Comparison of ENCODE assay signal across 8 cellular contexts in genomic region chr6:27545271-27546046, GRCh38.
A peak's percentile ranks its signal among the peaks of the same experiment; 100 is the strongest.
DNase-seq lines count a peak whose midpoint lies in the region; ATAC-seq and TF ChIP-seq lines count a peak whose summit lies in the region.

No MANE protein-coding gene starts in this region.

- ATAC-seq in activated CD8-positive, alpha-beta T cell treated with anti-CD3 and anti-CD28 coated beads for 36 hours: peak; percentile 76
- ATAC-seq in HG03175 (IDR thresholded peaks at IDR 0.05; ENCODE audit: unreplicated experiment): no peak
- no peak for ATAC-seq in GM21526 (IDR thresholded peaks at IDR 0.05; ENCODE audit: low FRiP score, unreplicated experiment)

- H3K27ac Mint-ChIP-seq in activated CD8-positive, alpha-beta T cell treated with anti-CD3 and anti-CD28 coated beads for 36 hours: no peak overlapping the region

- in situ Hi-C loops in Caki2 (cut with HindIII; ENCODE audit: low pct_unique_long_range_greater_than_20kb, low sequenced_read_pairs): no loop called here

- peaks cover 4% of the 10 kb centered on the region for H3K36me3 Mint-ChIP-seq in activated CD8-positive, alpha-beta T cell treated with anti-CD3 and anti-CD28 coated beads for 36 hours (ENCODE audit: low read depth)

- peak overlapping the region; percentile 71 for H3K4me3 Mint-ChIP-seq in activated CD8-positive, alpha-beta T cell treated with anti-CD3 and anti-CD28 coated beads for 36 hours

- CTCF ChIA-PET in HEK293T (lab: Yijun Ruan, JAX): interaction anchor here (0.5 to 1.5 kb wide), 6 partner anchors 8 to 368 kb away, joined by 3 to 5 read pairs (median 4); no protein-coding TSS in a partner anchor
- CTCF ChIA-PET in activated CD8-positive, alpha-beta T cell treated with anti-CD3 and anti-CD28 coated beads for 36 hours (lab: Charles Lee): interaction anchor here (1.6 kb wide), 1 partner anchor 27 kb away, joined by 7 read pairs; no protein-coding TSS in a partner anchor

- no peaks in the 10 kb centered on the region for H3K9me3 ChIP-seq in iPS-18c (ENCODE audit: control insufficient read depth, insufficient read depth, low read length)

- no peak for TF ChIP-seq CTCF in activated CD8-positive, alpha-beta T cell treated with anti-CD3 and anti-CD28 coated beads for 36 hours (IDR thresholded peaks at IDR 0.05)

- intact Hi-C loops in activated CD8-positive, alpha-beta T cell treated with anti-CD3 and anti-CD28 coated beads for 36 hours (cut with micrococcal nuclease): loop anchor here (5.0 kb wide), 1 partner anchor 47 kb away; no protein-coding TSS in a partner anchor

- DNase-seq in Caki2 (ENCODE audit: low read depth) (peak; percentile 85), HEK293T (ENCODE audit: extremely low spot score) (peak; percentile 50), NCI-H526 (lab: John Stamatoyannopoulos, UW) (no peak), NCI-H1105 treated with DMSO at 0.1 percent for 48 hours (lab: John Stamatoyannopoulos, UW) (no peak)
- DNase-seq in activated CD8-positive, alpha-beta T cell treated with anti-CD3 and anti-CD28 coated beads for 36 hours: peak; percentile 74

- H3K4me1 Mint-ChIP-seq in activated CD8-positive, alpha-beta T cell treated with anti-CD3 and anti-CD28 coated beads for 36 hours (ENCODE audit: low read depth): peaks cover 15% of the 10 kb centered on the region

- peaks cover 23% of the 10 kb centered on the region for H3K9me3 Mint-ChIP-seq in activated CD8-positive, alpha-beta T cell treated with anti-CD3 and anti-CD28 coated beads for 36 hours

- POLR2A ChIA-PET in HEK293T (lab: Yijun Ruan, JAX): interaction anchor here (0.5 to 2.1 kb wide), 10 partner anchors 27 to 1104 kb away, joined by 3 to 23 read pairs (median 4); a partner anchor contains a TSS
- POLR2A ChIA-PET in activated CD8-positive, alpha-beta T cell treated with anti-CD3 and anti-CD28 coated beads for 36 hours (lab: Charles Lee): interaction anchor here (0.9 kb wide), 1 partner anchor 156 kb away, joined by 4 read pairs; no protein-coding TSS in a partner anchor

- peak overlapping the region; percentile 71 for H3K4me3 ChIP-seq in iPS-18c (ENCODE audit: insufficient read depth, low read depth, low read length)

- H3K27me3 Mint-ChIP-seq in activated CD8-positive, alpha-beta T cell treated with anti-CD3 and anti-CD28 coated beads for 36 hours: peaks cover 82% of the 10 kb centered on the region

TF ChIP-seq in HEK293T, 16 proteins besides CTCF, POLR2A, EP300 and RAD21:
- TF ChIP-seq L3MBTL2 (conservative IDR thresholded peaks at IDR 0.05) (0 out of 2 replicates have a peak, but pooled peaks have one; percentile 25), BHLHE40 (IDR thresholded peaks at IDR 0.05; ENCODE audit: borderline replicate concordance) (no peak), FOXK2 (IDR thresholded peaks at IDR 0.05) (no peak)

Comparison
In these comparisons a context has a peak if more than half of its experiments do, and no peak if none do; other contexts are left out.
1. DNase-seq: peak in Caki2 (single experiment), HEK293T (single experiment) and activated CD8-positive, alpha-beta T cell treated with anti-CD3 and anti-CD28 coated beads for 36 hours (single experiment); none in NCI-H526 (0 of 2) and NCI-H1105 treated with DMSO at 0.1 percent for 48 hours (single experiment).